24 cellular contexts compared by ENCODE assay signal in the genomic region with DNA sequence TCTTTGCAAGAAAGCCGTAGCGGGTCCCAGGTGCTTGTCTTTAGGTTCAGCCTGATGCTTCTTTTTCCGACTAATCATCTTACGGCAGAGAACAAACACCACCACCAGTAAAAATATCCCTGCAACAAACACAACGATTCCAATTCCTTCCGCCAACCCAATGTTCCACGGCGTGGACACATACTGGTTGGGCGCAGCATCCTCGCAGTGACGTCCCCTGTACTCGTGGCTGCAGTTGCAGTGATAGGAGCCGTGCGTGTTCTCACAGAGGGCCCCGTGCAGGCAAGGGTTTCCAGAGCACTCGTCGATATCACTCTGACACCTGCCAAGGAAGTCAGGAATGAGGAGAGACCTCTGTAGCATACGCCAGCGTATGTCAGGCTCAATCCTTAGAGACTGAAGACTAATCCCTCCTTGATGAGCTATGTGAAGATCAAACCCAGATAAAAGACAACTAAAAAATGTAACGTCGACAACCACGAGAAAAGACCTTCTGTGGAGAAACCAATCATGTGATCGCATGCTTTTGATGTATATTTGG. TPM values are rescaled to one million over a fixed set of nuclear protein-coding genes. Genes with fewer than 3 reads are reported as not detected.
"Had no signal": no experiment of that assay in that cellular context is flagged by ENCODE, and none has a peak within 500 bp of the region (broad histone marks: within the 10 kb centered on the region; RNA-seq: fewer than 3 reads in every experiment).

No MANE protein-coding gene starts in this region.

- H3K27me3 ChIP-seq: brain microvascular endothelial cell had no signal

- DNase-seq: activated CD4-positive, alpha-beta T cell treated with anti-CD3 and anti-CD28 coated beads, Interleukin-2, amount 10 ng/mL, durations not matched to agents 24 days and 14 days; activated CD4-positive, alpha-beta T cell treated with anti-CD3 and anti-CD28 coated beads, Interleukin-2, amount 50 U/mL, for 48 hours; activated CD4-positive, CD25-positive, alpha-beta regulatory T cell treated with anti-CD3 and anti-CD28 coated beads, Interleukin-2, amount 50 U/mL, for 72 hours; activated CD8-positive, alpha-beta memory T cell treated with anti-CD3 and anti-CD28 coated beads, Interleukin-2, amount 10 ng/mL, durations not matched to agents 7 days and 5 days; activated effector memory CD4-positive, alpha-beta T cell treated with Interleukin-2 at 50 U/mL for 16 hours; activated naive CD4-positive, alpha-beta T cell treated with Interleukin-2 at 50 U/mL for 16 hours; activated naive CD8-positive, alpha-beta T cell treated with anti-CD3 and anti-CD28 coated beads, Interleukin-2, amount 50 U/mL, for 24 hours; activated T-cell treated with anti-CD3 and anti-CD28 coated beads, Interleukin-2, amount 50 U/mL, for 24 hours; amniotic stem cell; brain microvascular endothelial cell; cerebellar nuclear complex; Karpas-422; NCI-H1048; NCI-H146; NCI-H187 treated with DMSO at 0.1 percent for 48 hours; NCI-H2081 treated with DMSO at 0.1 percent for 48 hours; NCI-H446; NCI-H524; PC-3; SHP77 treated with DMSO at 0.1 percent for 48 hours had no signal

- ATAC-seq: activated CD8-positive, alpha-beta memory T cell treated with anti-CD3 and anti-CD28 coated beads, Interleukin-2, amount 10 ng/mL, durations not matched to agents 7 days and 5 days; activated naive CD4-positive, alpha-beta T cell treated with anti-CD3 and anti-CD28 coated beads, Interleukin-2, amount 50 U/mL, for 72 hours; activated naive CD8-positive, alpha-beta T cell treated with anti-CD3 and anti-CD28 coated beads, Interleukin-2, amount 50 U/mL, for 24 hours; PC-3 had no signal

- H3K27ac ChIP-seq: brain microvascular endothelial cell had no signal

RNA-seq across cellular contexts. Expression of a gene that starts 41.6 kb away (rescaled TPM):
- total RNA-seq: activated CD4-positive, alpha-beta T cell treated with anti-CD3 and anti-CD28 coated beads, Interleukin-2, amount 10 ng/mL, durations not matched to agents 24 days and 14 days; activated CD8-positive, alpha-beta memory T cell treated with anti-CD3 and anti-CD28 coated beads, Interleukin-2, amount 10 ng/mL, durations not matched to agents 7 days and 5 days; activated naive CD4-positive, alpha-beta T cell treated with anti-CD3 and anti-CD28 coated beads, Interleukin-2, amount 50 U/mL, for 72 hours; activated T-helper 1 cell treated with anti-CD3 and anti-CD28 coated beads, Interleukin-12 subunit alpha, Interleukin-12 subunit beta, Interleukin-2, Interleukin-4 antibody, amounts not matched to agents 30 ng/mL and 10 ng/mL and 1 ng/mL, durations not matched to agents 14 hours and 24 hours and 36 hours; cardiac septum; PC-3; SK-MEL-5 had no signal
